ENCODE assay signal across 2 cellular contexts in genomic region chr1:187517508-187517907, GRCh38.
TF ChIP-seq lines count a peak whose summit lies in the region.

No MANE protein-coding gene starts in this region.

TF ChIP-seq in IMR-90, 13 proteins besides CTCF, POLR2A, EP300 and RAD21 (continued from another document):
- TF ChIP-seq NFE2L2 (IDR thresholded peaks at IDR 0.05; ENCODE audit: low read depth, low read length) (no peak), RFX5 (IDR thresholded peaks at IDR 0.05; ENCODE audit: low read depth, low read length) (no peak), CEBPB (IDR thresholded peaks at IDR 0.05; ENCODE audit: low read depth, low read length) (no peak)

TF ChIP-seq in PFSK-1, 5 proteins besides CTCF, POLR2A, EP300 and RAD21 (continued from another document):
- TF ChIP-seq REST (IDR thresholded peaks at IDR 0.05; ENCODE audit: insufficient read depth in 1 of 2, low read depth in 2 of 2, low read length in 2 of 2) = no peak
- no peak for TF ChIP-seq SIN3A (IDR thresholded peaks at IDR 0.05; ENCODE audit: borderline replicate concordance, insufficient read depth, low read length)
- no peak for TF ChIP-seq POLR2AphosphoS5 (IDR thresholded peaks at IDR 0.05; ENCODE audit: low read depth, low read length)
